ENCODE assay signal across 13 cellular contexts in the genomic region with DNA sequence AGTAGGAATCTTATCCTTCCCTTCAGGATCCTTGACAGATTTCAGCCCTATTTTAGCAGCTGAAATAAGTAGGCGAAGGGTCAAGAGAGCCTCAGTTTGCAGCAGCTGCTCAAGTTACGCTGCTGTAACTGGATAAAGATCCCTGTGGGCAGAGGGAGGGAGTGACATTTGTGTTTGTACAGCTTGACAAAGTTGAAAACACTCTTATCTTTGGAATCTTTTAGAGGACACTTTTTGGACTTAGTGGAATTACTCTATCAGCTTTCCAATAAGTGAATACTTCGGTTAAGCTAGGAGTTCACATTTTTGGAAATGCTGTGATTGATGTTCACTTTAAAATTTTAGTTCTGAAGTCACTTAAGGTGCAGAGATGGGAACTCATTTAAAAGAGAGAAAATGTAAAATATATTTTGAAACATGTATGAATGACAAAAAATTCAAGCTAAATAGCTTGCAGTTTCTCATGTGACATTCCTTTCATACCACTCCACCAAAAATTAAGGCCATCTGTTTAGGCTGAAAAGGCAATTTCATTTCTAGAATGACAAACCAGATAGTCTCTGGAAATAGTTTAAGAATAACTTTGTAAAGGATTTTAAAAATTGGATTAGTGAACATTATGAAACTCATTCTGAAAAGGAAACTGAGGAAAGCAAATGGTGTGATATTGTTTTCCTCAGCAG. TPM values are rescaled to one million over a fixed set of nuclear protein-coding genes. Genes with fewer than 3 reads are reported as not detected.
DNase-seq lines count a peak whose midpoint lies in the region; ATAC-seq and TF ChIP-seq lines count a peak whose summit lies in the region.
"Had no signal": no experiment of that assay in that cellular context is flagged by ENCODE, and none has a peak within 500 bp of the region (broad histone marks: within the 10 kb centered on the region; RNA-seq: fewer than 3 reads in every experiment).

No MANE protein-coding gene starts in this region.

- no CpG with 5 or more reads among the region's 3 CpGs for WGBS in trophoblast cell (ENCODE audit: extremely low coverage, insufficient coverage, insufficient read length)

- H2BK120ac ChIP-seq in trophoblast cell (ENCODE audit: insufficient read depth, low read length, poor library complexity), result no peak overlapping the region

- H3K4me1 ChIP-seq in SJCRH30 (peaks cover 87% of the 10 kb centered on the region), cardiac muscle cell (ENCODE audit: low read depth) (peaks cover 22% of the 10 kb centered on the region), trophoblast cell (ENCODE audit: control insufficient read depth in 1 of 2, insufficient read depth in 2 of 2, low read length in 2 of 2) (peaks cover 3 to 8% of the 10 kb centered on the region in 2 experiments)

- no peak overlapping the region for H3K9ac ChIP-seq in trophoblast cell (ENCODE audit: low read length)

- no peak overlapping the region for H3K23ac ChIP-seq in trophoblast cell (ENCODE audit: low read length)

- H3K79me1 ChIP-seq in trophoblast cell (ENCODE audit: low read length), result peaks cover 3% of the 10 kb centered on the region

- H2BK5ac ChIP-seq in trophoblast cell (ENCODE audit: low read depth, low read length, poor library complexity), result no peak overlapping the region

- H2AK5ac ChIP-seq in trophoblast cell (ENCODE audit: low read length), result no peak overlapping the region

- ATAC-seq in GM21367 (IDR thresholded peaks at IDR 0.05; ENCODE audit: unreplicated experiment) (no peak), GM21390 (IDR thresholded peaks at IDR 0.05; ENCODE audit: unreplicated experiment) (no peak)
- ATAC-seq: left colon had no signal

- no peaks in the 10 kb centered on the region for H3K9me3 ChIP-seq in SJCRH30 (replicated peaks)
- H3K9me3 ChIP-seq in cardiac muscle cell (ENCODE audit: low read depth), result no peaks in the 10 kb centered on the region
- no peaks in the 10 kb centered on the region for H3K9me3 ChIP-seq in trophoblast cell (ENCODE audit: insufficient read depth, low read depth, low read length)

- H3K4me3 ChIP-seq in SJCRH30, result no peak overlapping the region
- H3K4me3 ChIP-seq in cardiac muscle cell, result no peak overlapping the region
- no peak overlapping the region for H3K4me3 ChIP-seq in trophoblast cell (ENCODE audit: low read depth, low read length)

- no peak overlapping the region for H3K4me2 ChIP-seq in trophoblast cell (ENCODE audit: low read length)

- H4K91ac ChIP-seq in trophoblast cell (ENCODE audit: low read depth, low read length), result no peak overlapping the region

- H4K8ac ChIP-seq in trophoblast cell (ENCODE audit: low read depth, low read length), result no peak overlapping the region

- TF ChIP-seq CTCF in cardiac muscle cell (IDR thresholded peaks at IDR 0.05; ENCODE audit: low read depth, low read length), result no peak

- no peak overlapping the region for H2AFZ ChIP-seq in trophoblast cell (ENCODE audit: insufficient read depth, low read length, poor library complexity)

- H4K12ac ChIP-seq in trophoblast cell (ENCODE audit: low read depth, low read length), result no peak overlapping the region

- H3K4ac ChIP-seq in trophoblast cell (ENCODE audit: low read depth, low read length), result no peak overlapping the region

- H3K14ac ChIP-seq in trophoblast cell (ENCODE audit: low read length), result no peak overlapping the region

- H3K27me3 ChIP-seq in SJCRH30 (no peaks in the 10 kb centered on the region), cardiac muscle cell (no peaks in the 10 kb centered on the region), trophoblast cell (ENCODE audit: insufficient read depth, low read length) (no peaks in the 10 kb centered on the region)

- no peak overlapping the region for H3K18ac ChIP-seq in trophoblast cell (ENCODE audit: low read length)

- DNase-seq in GM03348 (ENCODE audit: low spot score) (peak; percentile 40), SJCRH30 (peak; percentile 90 to 94), cardiac muscle cell (ENCODE audit: low read depth in 1 of 2, low spot score in 1 of 2) (peak; percentile 45 to 56), trophoblast cell (peak; percentile 12 to 53), H4 (ENCODE audit: low spot score) (no peak), pons (ENCODE audit: low spot score) (no peak)
- DNase-seq: activated B cell treated with CpG ODN at 0.5 μM for 24 hours; activated effector memory CD4-positive, alpha-beta T cell treated with Interleukin-2 at 50 U/mL for 16 hours; left colon; NCI-H1092; small intestine had no signal

- H2BK12ac ChIP-seq in trophoblast cell (ENCODE audit: low read length), result no peak overlapping the region

- H3K79me2 ChIP-seq in trophoblast cell (ENCODE audit: control insufficient read depth, insufficient read depth, low read length, poor library complexity), result no peaks in the 10 kb centered on the region

- H3K27ac ChIP-seq in SJCRH30 (peak overlapping the region; percentile 78), cardiac muscle cell (peak overlapping the region; percentile 65), trophoblast cell (ENCODE audit: low read depth, low read length) (peak overlapping the region; percentile 40)

- H3K36me3 ChIP-seq in SJCRH30 (no peaks in the 10 kb centered on the region), cardiac muscle cell (no peaks in the 10 kb centered on the region), trophoblast cell (ENCODE audit: control insufficient read depth in 1 of 2, insufficient read depth in 2 of 2, low read length in 2 of 2) (no peaks in the 10 kb centered on the region)

RNA-seq across cellular contexts. Expression of a gene that starts 55.2 kb away (rescaled TPM):
- total RNA-seq in SJCRH30 (2014; rRNA removed; shearing (Covaris generic)), result 3.9 and 5.5 TPM in 2 replicates
- 0.09 and 0.21 TPM in 2 replicates for total RNA-seq in cardiac muscle cell
- polyA plus RNA-seq in cardiac muscle cell, result 0.12 and 0.49 TPM in 2 replicates
- 3.2 and 3.3 TPM in 2 replicates for polyA plus RNA-seq in trophoblast cell (2013)
- 0.74 and 1.1 TPM in 2 replicates for total RNA-seq in H4 (2014; rRNA removed; shearing (Covaris generic))
- total RNA-seq: activated B cell treated with CpG ODN at 0.5 μM for 24 hours had no signal

Comparison
In these comparisons a context has a peak if more than half of its experiments do, and no peak if none do; other contexts are left out.
1. DNase-seq: peak in GM03348 (single experiment), SJCRH30 (2 of 2), cardiac muscle cell (2 of 2) and trophoblast cell (2 of 2); none in H4 (single experiment) and pons (single experiment).
2. Peak in every context shown above with its lines, with median percentiles within 50 percentile points of each other: H3K27ac ChIP-seq.